Comparison of ENCODE assay signal across 15 cellular contexts in genomic region chr5:71653119-71653518, GRCh38.
DNase-seq lines count a peak whose midpoint lies in the region; ATAC-seq and TF ChIP-seq lines count a peak whose summit lies in the region.
"Had no signal": no experiment of that assay in that cellular context is flagged by ENCODE, and none has a peak within 500 bp of the region (broad histone marks: within the 10 kb centered on the region; RNA-seq: fewer than 3 reads in every experiment).

No MANE protein-coding gene starts in this region.

- H3K27ac Mint-ChIP-seq in central memory CD8-positive, alpha-beta T cell (ENCODE audit: low read depth) = peak overlapping the region; percentile 59
- peak overlapping the region; percentile 97 for H3K27ac Mint-ChIP-seq in nephron progenitor cell
- H3K27ac Mint-ChIP-seq: CD8-positive, alpha-beta T cell; effector memory CD8-positive, alpha-beta T cell; H9 had no signal

- H3K9me3 Mint-ChIP-seq in central memory CD8-positive, alpha-beta T cell = no peaks in the 10 kb centered on the region
- no peaks in the 10 kb centered on the region for H3K9me3 Mint-ChIP-seq in nephron progenitor cell
- H3K9me3 Mint-ChIP-seq: CD8-positive, alpha-beta T cell; effector memory CD8-positive, alpha-beta T cell; H9; naive B cell had no signal

- no peak overlapping the region for H3K4me3 Mint-ChIP-seq in central memory CD8-positive, alpha-beta T cell
- H3K4me3 Mint-ChIP-seq in nephron progenitor cell = peak overlapping the region; percentile 69
- H3K4me3 Mint-ChIP-seq: CD8-positive, alpha-beta T cell; effector memory CD8-positive, alpha-beta T cell; H9; naive B cell had no signal

- no peaks in the 10 kb centered on the region for H3K79me2 ChIP-seq in smooth muscle cell (ENCODE audit: low read depth)

- H3K27ac ChIP-seq in smooth muscle cell (ENCODE audit: low read depth) = no peak overlapping the region
- H3K27ac ChIP-seq: PC-9 had no signal

- H3K4me2 ChIP-seq in smooth muscle cell = no peak overlapping the region
- H3K4me2 ChIP-seq: PC-9 had no signal

- H3K4me1 ChIP-seq in smooth muscle cell (ENCODE audit: low read depth) = no peaks in the 10 kb centered on the region

- H3K36me3 Mint-ChIP-seq in central memory CD8-positive, alpha-beta T cell (ENCODE audit: insufficient read depth) = peaks cover 43% of the 10 kb centered on the region
- H3K36me3 Mint-ChIP-seq in nephron progenitor cell (ENCODE audit: low read depth) = peaks cover 67% of the 10 kb centered on the region

- no peaks in the 10 kb centered on the region for H3K4me1 Mint-ChIP-seq in central memory CD8-positive, alpha-beta T cell
- H3K4me1 Mint-ChIP-seq in nephron progenitor cell = peaks cover 50% of the 10 kb centered on the region
- H3K4me1 Mint-ChIP-seq: naive B cell had no signal

- in situ Hi-C loops in Caki2 (cut with HindIII; ENCODE audit: low pct_unique_long_range_greater_than_20kb, low sequenced_read_pairs) = no loop called here

- no peak for ATAC-seq in central memory CD8-positive, alpha-beta T cell (replicated peaks; ENCODE audit: extremely low read depth, poor library complexity, severe bottlenecking)
- ATAC-seq in GM18873 (IDR thresholded peaks at IDR 0.05; ENCODE audit: low FRiP score, unreplicated experiment) = no peak
- ATAC-seq: CD8-positive, alpha-beta T cell; effector memory CD8-positive, alpha-beta T cell had no signal

- no peaks in the 10 kb centered on the region for H3F3A ChIP-seq in smooth muscle cell (ENCODE audit: low read depth)

- H2AFZ ChIP-seq in smooth muscle cell (ENCODE audit: low read depth) = no peak overlapping the region
- H2AFZ ChIP-seq: PC-9 had no signal

- no peaks in the 10 kb centered on the region for H4K20me1 ChIP-seq in smooth muscle cell (ENCODE audit: low read depth)

- no peaks in the 10 kb centered on the region for H3K27me3 ChIP-seq in smooth muscle cell (ENCODE audit: low read depth)

- TF ChIP-seq POLR2A in erythroblast (IDR thresholded peaks at IDR 0.05; ENCODE audit: low read length) = no peak

- no peak overlapping the region for H3K9ac ChIP-seq in smooth muscle cell (ENCODE audit: low read depth)

- no peaks in the 10 kb centered on the region for H3K27me3 Mint-ChIP-seq in central memory CD8-positive, alpha-beta T cell
- no peaks in the 10 kb centered on the region for H3K27me3 Mint-ChIP-seq in nephron progenitor cell (ENCODE audit: low read depth, poor library complexity)
- H3K27me3 Mint-ChIP-seq: effector memory CD8-positive, alpha-beta T cell; naive B cell had no signal

- WGBS in smooth muscle cell (ENCODE audit: low lambda C conversion rate) = 42% methylated on average over 6 of the region's 6 CpGs

- H3K4me3 ChIP-seq in smooth muscle cell = no peak overlapping the region
- H3K4me3 ChIP-seq: PC-9 had no signal

- DNase-seq in Caki2 (ENCODE audit: low read depth) (peak; percentile 12), NCI-H1417 treated with DMSO at 0.1 percent for 48 hours (lab: John Stamatoyannopoulos, UW) (peak; percentile 19), nephron progenitor cell (peak; percentile 45), AML-193 (lab: John Stamatoyannopoulos, UW) (no peak), smooth muscle cell (lab: John Stamatoyannopoulos, UW; ENCODE audit: unreplicated experiment) (no peak), erythroblast (lab: John Stamatoyannopoulos, UW) (no peak)
- no peak for DNase-seq in central memory CD8-positive, alpha-beta T cell (ENCODE audit: low spot score in 2 of 2)
- DNase-seq: CD8-positive, alpha-beta T cell; effector memory CD8-positive, alpha-beta T cell; H9; naive B cell; NCI-H2029 treated with DMSO at 0.1 percent for 48 hours; PC-9; T1000 had no signal

- TF ChIP-seq CTCF in nephron progenitor cell (IDR thresholded peaks at IDR 0.05) = no peak
- TF ChIP-seq CTCF in smooth muscle cell (IDR thresholded peaks at IDR 0.05; ENCODE audit: borderline replicate concordance, insufficient read depth, poor library complexity, severe bottlenecking) = no peak

- no peaks in the 10 kb centered on the region for H3K36me3 ChIP-seq in smooth muscle cell (ENCODE audit: low read depth)

- H3K9me3 ChIP-seq in smooth muscle cell (replicated peaks; ENCODE audit: low read depth) = no peaks in the 10 kb centered on the region

Comparison
In these comparisons a context has a peak if more than half of its experiments do, and no peak if none do; other contexts are left out.
1. DNase-seq: peak in Caki2 (single experiment), NCI-H1417 treated with DMSO at 0.1 percent for 48 hours (single experiment) and nephron progenitor cell (single experiment); none in central memory CD8-positive, alpha-beta T cell (0 of 2), AML-193 (0 of 2), smooth muscle cell (single experiment) and erythroblast (0 of 2).